Comparison of ENCODE assay signal across 17 cellular contexts in the genomic region with DNA sequence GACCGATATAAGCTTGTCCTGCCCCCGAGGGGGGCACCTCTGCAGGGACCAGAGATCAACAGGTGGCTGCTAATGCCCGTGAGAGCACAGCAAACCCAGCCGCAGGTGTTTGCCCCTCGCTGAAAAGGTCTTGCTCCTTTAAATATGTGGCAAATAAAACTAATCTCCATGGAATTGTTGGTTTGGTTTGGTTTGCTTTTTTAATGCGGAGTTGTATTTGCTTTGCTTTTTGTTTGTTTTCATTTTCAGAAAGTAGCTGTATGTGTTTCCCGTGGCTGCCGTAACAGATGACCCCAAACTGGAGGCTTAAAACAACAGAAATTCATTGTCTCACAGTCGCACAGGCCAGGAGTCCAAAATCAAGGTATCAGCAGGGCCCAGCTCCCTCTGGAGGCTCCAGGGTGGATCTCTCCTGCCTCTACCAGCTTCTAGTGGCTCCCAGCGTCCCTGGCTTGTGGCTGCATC.
A peak's percentile ranks its signal among the peaks of the same experiment; 100 is the strongest.
DNase-seq lines count a peak whose midpoint lies in the region; ATAC-seq and TF ChIP-seq lines count a peak whose summit lies in the region.
"Had no signal": no experiment of that assay in that cellular context is flagged by ENCODE, and none has a peak within 500 bp of the region (broad histone marks: within the 10 kb centered on the region; RNA-seq: fewer than 3 reads in every experiment).

No MANE protein-coding gene starts in this region.

- POLR2A ChIA-PET in OCI-LY7 (lab: Charles Lee) = no interaction called here
- POLR2A ChIA-PET in naive thymus-derived CD4-positive, alpha-beta T cell (lab: Charles Lee) = no interaction called here

- intact Hi-C loops in OCI-LY7 (cut with micrococcal nuclease; ENCODE audit: unreplicated experiment) = no loop called here
- intact Hi-C loops in naive thymus-derived CD4-positive, alpha-beta T cell (cut with micrococcal nuclease) = no loop called here

- H3K27me3 ChIP-seq in naive thymus-derived CD4-positive, alpha-beta T cell (ENCODE audit: control insufficient read depth in 2 of 2, insufficient read depth in 2 of 2, low read length in 2 of 2) = no peaks in the 10 kb centered on the region

- TF ChIP-seq CTCF in OCI-LY7 (conservative IDR thresholded peaks at IDR 0.05; ENCODE audit: low read length) = no peak
- peak; percentile 41 for TF ChIP-seq CTCF in epithelial cell of esophagus (IDR thresholded peaks at IDR 0.05; ENCODE audit: insufficient read depth, low read depth, low read length, missing control alignments)
- peak; percentile 15 for TF ChIP-seq CTCF in retinal pigment epithelial cell (conservative IDR thresholded peaks at IDR 0.05; ENCODE audit: low read depth, low read length)

- no peak overlapping the region for H3K27ac ChIP-seq in OCI-LY7 (ENCODE audit: low read depth, low read length, poor library complexity, severe bottlenecking)
- H3K27ac ChIP-seq in naive thymus-derived CD4-positive, alpha-beta T cell (ENCODE audit: low read depth, low read length) = no peak overlapping the region
- H3K27ac ChIP-seq: skin epidermis had no signal

- H3K27me3 Mint-ChIP-seq in naive thymus-derived CD4-positive, alpha-beta T cell = peaks cover 0 to 9% (median 0%) of the 10 kb centered on the region in 5 donors

- H3K36me3 ChIP-seq in OCI-LY7 (ENCODE audit: insufficient read depth, low read length) = no peaks in the 10 kb centered on the region
- no peaks in the 10 kb centered on the region for H3K36me3 ChIP-seq in naive thymus-derived CD4-positive, alpha-beta T cell (ENCODE audit: control insufficient read depth in 2 of 3, insufficient read depth in 3 of 3, low read length in 3 of 3)

- no peaks in the 10 kb centered on the region for H4K20me1 ChIP-seq in OCI-LY7 (ENCODE audit: insufficient read depth, low read length)

- no peaks in the 10 kb centered on the region for H3K4me1 Mint-ChIP-seq in naive thymus-derived CD4-positive, alpha-beta T cell
- H3K4me1 Mint-ChIP-seq: natural killer cell had no signal

- no peaks in the 10 kb centered on the region for H3K9me3 Mint-ChIP-seq in naive thymus-derived CD4-positive, alpha-beta T cell

- no peaks in the 10 kb centered on the region for H3K79me2 ChIP-seq in OCI-LY7 (ENCODE audit: insufficient read depth, low read depth, low read length)

- H3K4me1 ChIP-seq in OCI-LY7 (ENCODE audit: insufficient read depth, low read length, poor library complexity, severe bottlenecking) = peaks cover 21% of the 10 kb centered on the region
- no peaks in the 10 kb centered on the region for H3K4me1 ChIP-seq in naive thymus-derived CD4-positive, alpha-beta T cell (ENCODE audit: control insufficient read depth in 2 of 2, insufficient read depth in 2 of 2, low read length in 2 of 2)

- no peak overlapping the region for H2AFZ ChIP-seq in OCI-LY7 (ENCODE audit: low read length)

- H3K9me3 ChIP-seq in OCI-LY7 (ENCODE audit: low read length) = no peaks in the 10 kb centered on the region
- no peaks in the 10 kb centered on the region for H3K9me3 ChIP-seq in naive thymus-derived CD4-positive, alpha-beta T cell (ENCODE audit: control insufficient read depth in 2 of 3, low read length in 3 of 3)

- H3K4me3 ChIP-seq in OCI-LY7 (ENCODE audit: low read depth, low read length, poor library complexity, severe bottlenecking) (no peak overlapping the region), epithelial cell of esophagus (ENCODE audit: low read length) (no peak overlapping the region), retinal pigment epithelial cell (ENCODE audit: low read length) (no peak overlapping the region)
- H3K4me3 ChIP-seq in naive thymus-derived CD4-positive, alpha-beta T cell (ENCODE audit: low read length) = no peak overlapping the region
- H3K4me3 ChIP-seq: skin epidermis had no signal

- no peak for ATAC-seq in HG02763 (IDR thresholded peaks at IDR 0.05; ENCODE audit: unreplicated experiment)
- ATAC-seq in naive thymus-derived CD4-positive, alpha-beta T cell = no peak
- ATAC-seq: natural killer cell had no signal

- peak overlapping the region; percentile 23 for H3K4me2 ChIP-seq in OCI-LY7 (ENCODE audit: low read length)

- H3K4me3 Mint-ChIP-seq in naive thymus-derived CD4-positive, alpha-beta T cell = no peak overlapping the region
- H3K4me3 Mint-ChIP-seq: natural killer cell had no signal

- H3K36me3 Mint-ChIP-seq in naive thymus-derived CD4-positive, alpha-beta T cell = no peaks in the 10 kb centered on the region
- H3K36me3 Mint-ChIP-seq: natural killer cell had no signal

- no peak overlapping the region for H3K27ac Mint-ChIP-seq in naive thymus-derived CD4-positive, alpha-beta T cell
- H3K27ac Mint-ChIP-seq: natural killer cell had no signal

- CTCF ChIA-PET in OCI-LY7 (lab: Charles Lee; ENCODE audit: unreplicated experiment) = no interaction called here
- CTCF ChIA-PET in naive thymus-derived CD4-positive, alpha-beta T cell (lab: Charles Lee) = no interaction called here

- no TSS peak for BruUV-seq in OCI-LY7 (replicated peaks; lab: Mats Ljungman, UMichigan)

- H3K9me2 ChIP-seq in OCI-LY7 (ENCODE audit: insufficient read depth, low read length) = no peaks in the 10 kb centered on the region

- DNase-seq in ELF-1 (ENCODE audit: low read depth, low spot score) (peak; percentile 54), OCI-LY7 (ENCODE audit: low spot score) (no peak), epithelial cell of esophagus (ENCODE audit: low read depth) (no peak), retinal pigment epithelial cell (ENCODE audit: low read depth) (no peak), NCI-H345 (lab: John Stamatoyannopoulos, UW) (no peak), NCI-H2107 treated with DMSO at 0.1 percent for 48 hours (lab: John Stamatoyannopoulos, UW; ENCODE audit: unreplicated experiment) (no peak)
- DNase-seq in naive thymus-derived CD4-positive, alpha-beta T cell = no peak
- DNase-seq: activated CD4-positive, alpha-beta T cell treated with anti-CD3 and anti-CD28 coated beads for 4 hours; activated T-cell treated with anti-CD3 and anti-CD28 coated beads, Interleukin-2, amount 50 U/mL, for 48 hours; KG1; kidney; natural killer cell; NCI-H1694; NK-92 treated with Interleukin-12 subunit alpha and Interleukin-12 subunit beta, amount 100 ng/mL, for 24 hours; substantia nigra had no signal
